8 cellular contexts compared by ENCODE assay signal in the genomic region with DNA sequence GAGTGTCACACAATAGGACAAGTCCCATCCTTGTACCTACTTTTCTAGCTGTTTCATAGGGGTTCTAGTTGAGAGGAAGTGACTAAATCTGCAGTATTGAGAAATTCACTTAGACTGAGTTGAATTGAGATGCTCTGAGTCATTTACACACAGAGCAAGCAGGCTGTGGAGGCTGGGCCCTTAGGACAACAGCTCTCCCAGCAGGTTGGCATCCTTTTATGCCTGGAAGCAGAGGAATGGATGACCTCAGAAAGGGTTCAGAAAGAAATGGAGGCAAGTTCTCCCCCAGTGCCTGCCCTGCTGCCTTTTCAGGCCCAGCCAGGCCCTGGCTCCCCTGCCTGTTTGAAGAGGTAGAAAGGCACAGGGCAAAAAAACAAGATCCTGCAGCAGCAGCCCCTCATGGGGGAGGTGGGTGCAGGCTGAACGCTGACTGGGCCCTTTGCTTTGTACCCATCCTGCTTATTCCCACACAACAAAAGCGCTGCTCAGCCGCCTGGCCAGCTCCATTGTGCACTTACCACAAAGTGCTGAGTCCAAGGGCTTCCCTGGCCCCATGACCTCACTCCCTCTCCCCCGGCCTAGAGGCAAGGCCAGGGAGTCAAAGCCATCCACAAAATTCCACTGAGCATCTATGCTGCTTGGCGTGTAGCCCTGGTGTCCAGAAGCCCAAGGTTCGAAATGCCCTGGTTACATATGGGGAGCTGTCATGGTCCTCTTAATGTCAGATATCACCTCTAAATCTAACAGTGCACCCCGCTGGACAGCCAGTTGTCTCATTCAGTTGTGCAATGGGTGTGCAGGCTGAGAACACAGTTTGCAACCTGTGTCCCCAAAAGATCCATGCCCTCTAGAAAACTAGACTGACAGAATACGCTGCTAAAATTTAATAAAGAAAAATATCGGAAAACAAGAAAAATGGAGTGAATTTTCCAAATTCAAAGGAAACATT. TPM values are rescaled to one million over a fixed set of nuclear protein-coding genes. Genes with fewer than 3 reads are reported as not detected.
A peak's percentile ranks its signal among the peaks of the same experiment; 100 is the strongest.
DNase-seq lines count a peak whose midpoint lies in the region; ATAC-seq and TF ChIP-seq lines count a peak whose summit lies in the region.

No MANE protein-coding gene starts in this region.

- peaks cover 5% of the 10 kb centered on the region for H3K4me1 ChIP-seq in vagina

- peak overlapping the region; percentile 67 for H3K27ac ChIP-seq in layer of hippocampus (ENCODE audit: low read depth, low read length)
- peak overlapping the region; percentile 61 for H3K27ac ChIP-seq in vagina

- no peak overlapping the region for H3K4me3 ChIP-seq in vagina

- DNase-seq in GM04503 (ENCODE audit: low read depth) (peak; percentile 95), MV-4-11 (lab: John Stamatoyannopoulos, UW) (peak; percentile 91), brain pericyte (ENCODE audit: low read depth, low spot score) (peak; percentile 91), vagina (ENCODE audit: extremely low spot score in 2 of 2) (no peak)
- DNase-seq in activated effector memory CD4-positive, alpha-beta T cell treated with anti-CD3 and anti-CD28 coated beads, Interleukin-2, amount 50 U/mL, for 16 hours, result no peak

- H3K27me3 ChIP-seq in layer of hippocampus (ENCODE audit: control insufficient read depth, insufficient read depth, low read length) (no peaks in the 10 kb centered on the region), vagina (no peaks in the 10 kb centered on the region)

- H3K9me3 ChIP-seq in vagina, result no peaks in the 10 kb centered on the region

- no peak for TF ChIP-seq CTCF in vagina (IDR thresholded peaks at IDR 0.05)

- no peak for ATAC-seq in GM21423 (IDR thresholded peaks at IDR 0.05; ENCODE audit: unreplicated experiment)
- ATAC-seq in HG03135 (IDR thresholded peaks at IDR 0.05; ENCODE audit: unreplicated experiment), result no peak

- intact Hi-C loops in vagina (cut with DNase I), result no loop called here

- H3K36me3 ChIP-seq in vagina, result no peaks in the 10 kb centered on the region

- no peak for TF ChIP-seq POLR2A in vagina (IDR thresholded peaks at IDR 0.05)

RNA-seq across cellular contexts. Expression of gene CRYBA1, which starts 5.4 kb away (rescaled TPM):
- total RNA-seq in vagina, result not detected

RNA-seq across cellular contexts. Expression of gene NUFIP2, which starts 52.7 kb away (rescaled TPM):
- total RNA-seq in vagina, result 29.7 TPM

Comparison
In these comparisons a context has a peak if more than half of its experiments do, and no peak if none do; other contexts are left out.
1. DNase-seq: peak in GM04503 (single experiment), MV-4-11 (single experiment) and brain pericyte (single experiment); none in vagina (0 of 2) and activated effector memory CD4-positive, alpha-beta T cell treated with anti-CD3 and anti-CD28 coated beads, Interleukin-2, amount 50 U/mL, for 16 hours (single experiment).